Comparison of ENCODE assay signal across 10 cellular contexts in the genomic region with DNA sequence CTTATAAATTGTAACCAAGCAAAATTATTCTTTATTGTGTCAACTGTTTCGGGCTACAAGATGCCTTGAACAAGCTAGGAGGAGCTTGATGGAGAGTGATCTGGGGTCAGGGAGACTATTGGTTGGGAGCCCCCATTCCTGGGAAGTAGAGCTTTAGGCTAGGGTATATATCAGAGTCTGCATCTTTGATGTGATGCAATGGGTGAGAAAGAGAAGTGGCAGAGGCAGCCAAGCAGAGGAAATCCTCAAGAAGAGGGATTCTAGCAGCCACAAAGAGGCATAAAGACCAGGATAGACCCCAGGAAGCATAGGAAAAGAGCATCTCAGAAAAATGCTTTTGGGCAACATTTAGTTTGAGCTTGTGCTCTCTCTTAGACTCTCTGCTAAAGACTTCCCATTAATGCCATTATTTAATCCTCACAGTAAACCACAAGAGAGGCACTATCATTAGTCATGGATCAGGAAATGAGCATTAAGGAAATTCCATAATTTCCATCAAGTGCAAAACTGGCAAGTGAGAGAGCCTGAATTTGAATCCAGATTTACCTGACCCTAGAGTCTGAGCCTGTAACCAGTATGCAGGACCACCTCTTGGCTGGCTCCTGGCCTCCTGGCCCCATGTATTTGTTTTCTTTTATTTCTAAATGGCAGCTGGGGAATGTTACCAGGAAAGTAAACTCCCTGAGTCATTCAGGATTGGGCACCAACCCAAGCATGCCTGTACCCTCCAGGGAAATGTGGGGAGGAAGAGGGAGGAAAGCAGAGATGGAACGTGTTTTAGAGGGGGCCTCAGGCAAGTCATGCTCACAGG.
DNase-seq lines count a peak whose midpoint lies in the region; ATAC-seq and TF ChIP-seq lines count a peak whose summit lies in the region.
"Had no signal": no experiment of that assay in that cellular context is flagged by ENCODE, and none has a peak within 500 bp of the region (broad histone marks: within the 10 kb centered on the region; RNA-seq: fewer than 3 reads in every experiment).

No MANE protein-coding gene starts in this region.

- TF ChIP-seq CTCF in brain (conservative IDR thresholded peaks at IDR 0.05), result no peak
- TF ChIP-seq CTCF in vagina (IDR thresholded peaks at IDR 0.05), result no peak
- no peak for TF ChIP-seq CTCF in GM10248 (IDR thresholded peaks at IDR 0.05; ENCODE audit: control extremely low read depth, extremely low read depth, low read depth, missing control alignments)

- H3K4me3 ChIP-seq in vagina, result no peak overlapping the region

- POLR2A ChIA-PET in GM10248 (lab: Yijun Ruan, JAX), result no interaction called here

- peaks cover 33% of the 10 kb centered on the region for H3K4me1 Mint-ChIP-seq in brain

- no peak for TF ChIP-seq POLR2A in vagina (IDR thresholded peaks at IDR 0.05)

- peaks cover 27% of the 10 kb centered on the region for H3K4me1 ChIP-seq in vagina

- no peaks in the 10 kb centered on the region for H3K36me3 Mint-ChIP-seq in brain

- H3K27ac Mint-ChIP-seq in brain, result peak overlapping the region in 4 of 5 experiments; percentile 33 to 57 (median 45)

- H3K9me3 Mint-ChIP-seq in brain, result peaks cover 0 to 4% (median 0%) of the 10 kb centered on the region in 5 experiments
- H3K9me3 Mint-ChIP-seq: activated T-cell treated with anti-CD3 and anti-CD28 coated beads, Interleukin-2, amount 50 U/mL, for 4 hours had no signal

- H3K36me3 ChIP-seq in vagina, result no peaks in the 10 kb centered on the region

- no peak overlapping the region for H3K4me3 Mint-ChIP-seq in brain
- H3K4me3 Mint-ChIP-seq: activated T-cell treated with anti-CD3 and anti-CD28 coated beads, Interleukin-2, amount 50 U/mL, for 4 hours had no signal

- H3K27me3 ChIP-seq in vagina, result no peaks in the 10 kb centered on the region

- peak; percentile 57 for DNase-seq in Right ventricle myocardium inferior (ENCODE audit: missing footprints)
- DNase-seq in cardiac septum (ENCODE audit: low spot score), result no peak
- peak; percentile 93 for DNase-seq in kidney glomerular epithelial cell (lab: John Stamatoyannopoulos, UW)
- no peak for DNase-seq in vagina (ENCODE audit: extremely low spot score in 2 of 2)
- no peak for DNase-seq in GM10248 (ENCODE audit: extremely low spot score)
- DNase-seq: activated T-cell treated with anti-CD3 and anti-CD28 coated beads, Interleukin-2, amount 50 U/mL, for 4 hours; stimulated activated naive CD4-positive, alpha-beta T cell had no signal

- H3K9me3 ChIP-seq in vagina, result no peaks in the 10 kb centered on the region

- CTCF ChIA-PET in GM10248 (lab: Yijun Ruan, JAX), result interaction anchor here (1.1 to 1.3 kb wide), 2 partner anchors 17 to 60 kb away, joined by 3 read pairs; no protein-coding TSS in a partner anchor

- H3K27me3 Mint-ChIP-seq in brain, result peaks cover 8% of the 10 kb centered on the region

- ATAC-seq in Right ventricle myocardium inferior (peak; percentile 70), GM18873 (IDR thresholded peaks at IDR 0.05; ENCODE audit: low FRiP score, unreplicated experiment) (no peak), GM19324 (IDR thresholded peaks at IDR 0.05; ENCODE audit: low FRiP score, unreplicated experiment) (no peak)
- ATAC-seq: activated T-cell treated with anti-CD3 and anti-CD28 coated beads, Interleukin-2, amount 50 U/mL, for 4 hours had no signal

- intact Hi-C loops in Right ventricle myocardium inferior (cut with DNase I), result no loop called here
- intact Hi-C loops in cardiac septum (cut with DNase I), result no loop called here
- intact Hi-C loops in vagina (cut with DNase I), result no loop called here

- H3K27ac ChIP-seq in vagina, result peak overlapping the region; percentile 70

Comparison
In these comparisons a context has a peak if more than half of its experiments do, and no peak if none do; other contexts are left out.
1. DNase-seq: peak in Right ventricle myocardium inferior (single experiment) and kidney glomerular epithelial cell (single experiment); none in cardiac septum (single experiment), vagina (0 of 2) and GM10248 (single experiment).